ENCODE assay signal across 17 cellular contexts in genomic region chr6:25170640-25171039, GRCh38.
"Had no signal": no experiment of that assay in that cellular context is flagged by ENCODE, and none has a peak within 500 bp of the region (broad histone marks: within the 10 kb centered on the region; RNA-seq: fewer than 3 reads in every experiment).

No MANE protein-coding gene starts in this region.

- ATAC-seq: activated CD8-positive, alpha-beta memory T cell treated with anti-CD3 and anti-CD28 coated beads, Interleukin-2, amount 10 ng/mL, durations not matched to agents 7 days and 5 days; activated T-cell treated with anti-CD3 and anti-CD28 coated beads, Interleukin-2, amount 50 U/mL, for 4 hours; left ventricle myocardium superior; T-cell had no signal

- H3K36me3 ChIP-seq: transverse colon had no signal

- H3K27me3 ChIP-seq: hepatocyte, transverse colon had no signal

- H3K4me1 Mint-ChIP-seq: endodermal cell, neural crest cell had no signal

- H3K4me2 ChIP-seq: hepatocyte had no signal

- H3K27ac Mint-ChIP-seq: activated CD8-positive, alpha-beta memory T cell treated with anti-CD3 and anti-CD28 coated beads, Interleukin-2, amount 10 ng/mL, durations not matched to agents 7 days and 5 days; endodermal cell; T-cell had no signal

- H3K36me3 Mint-ChIP-seq: activated CD8-positive, alpha-beta memory T cell treated with anti-CD3 and anti-CD28 coated beads, Interleukin-2, amount 10 ng/mL, durations not matched to agents 7 days and 5 days; T-cell had no signal

- H3K9me3 Mint-ChIP-seq: activated T-cell treated with anti-CD3 and anti-CD28 coated beads, Interleukin-2, amount 50 U/mL, for 4 hours; endodermal cell; T-cell had no signal

- H3K4me3 Mint-ChIP-seq: activated CD8-positive, alpha-beta memory T cell treated with anti-CD3 and anti-CD28 coated beads, Interleukin-2, amount 10 ng/mL, durations not matched to agents 7 days and 5 days; activated T-cell treated with anti-CD3 and anti-CD28 coated beads, Interleukin-2, amount 50 U/mL, for 4 hours; endodermal cell; neural crest cell; T-cell had no signal

- H3K79me2 ChIP-seq: hepatocyte, parathyroid adenoma had no signal

- H3K9ac ChIP-seq: parathyroid adenoma had no signal

- H3K27me3 Mint-ChIP-seq: activated CD8-positive, alpha-beta memory T cell treated with anti-CD3 and anti-CD28 coated beads, Interleukin-2, amount 10 ng/mL, durations not matched to agents 7 days and 5 days had no signal

- H2AFZ ChIP-seq: hepatocyte, parathyroid adenoma had no signal

- H3K4me3 ChIP-seq: hepatocyte, SK-N-MC, transverse colon had no signal

- H3K4me1 ChIP-seq: parathyroid adenoma had no signal

- DNase-seq: activated CD4-positive, CD25-positive, alpha-beta regulatory T cell; activated CD8-positive, alpha-beta memory T cell treated with anti-CD3 and anti-CD28 coated beads, Interleukin-2, amount 10 ng/mL, durations not matched to agents 7 days and 5 days; activated naive CD4-positive, alpha-beta T cell treated with Interleukin-2 at 50 U/mL for 16 hours; activated T-cell treated with anti-CD3 and anti-CD28 coated beads, Interleukin-2, amount 50 U/mL, for 4 hours; amniotic stem cell; cerebellar nuclear complex; endodermal cell; kidney; left ventricle myocardium superior; mesendoderm; retina; T-cell; transverse colon had no signal

- H3K9me3 ChIP-seq: transverse colon had no signal
